Comparison of ENCODE assay signal across 22 cellular contexts in genomic region chr2:210190345-210190744, GRCh38. TPM values are rescaled to one million over a fixed set of nuclear protein-coding genes. Genes with fewer than 3 reads are reported as not detected.
DNase-seq lines count a peak whose midpoint lies in the region; ATAC-seq, FAIRE-seq and TF ChIP-seq lines count a peak whose summit lies in the region.
"Had no signal": no experiment of that assay in that cellular context is flagged by ENCODE, and none has a peak within 500 bp of the region (broad histone marks: within the 10 kb centered on the region; RNA-seq: fewer than 3 reads in every experiment).

No MANE protein-coding gene starts in this region.

- peak; percentile 69 for FAIRE-seq in GM18507 (lab: Jason Lieb, UNC)

- H3K36me3 Mint-ChIP-seq in activated T-cell treated with anti-CD3 and anti-CD28 coated beads, Interleukin-2, amount 50 U/mL, for 4 hours (ENCODE audit: insufficient read depth): peaks cover 3% of the 10 kb centered on the region
- H3K36me3 Mint-ChIP-seq: stimulated activated effector memory CD8-positive, alpha-beta T cell treated with anti-CD3 and anti-CD28 coated beads, Interleukin-12 subunit alpha, Interleukin-12 subunit beta, amount 100 ng/mL, for 72 hours had no signal

- TF ChIP-seq CTCF in GM10248 (IDR thresholded peaks at IDR 0.05; ENCODE audit: control extremely low read depth, extremely low read depth, low read depth, missing control alignments) (no peak), foreskin fibroblast (IDR thresholded peaks at IDR 0.05; ENCODE audit: low read depth, low read length) (no peak)

- DNase-seq in GM18507 (ENCODE audit: extremely low spot score, insufficient read length, low read depth) (no peak), kidney tubule cell (ENCODE audit: low spot score) (peak; percentile 81), GM10248 (ENCODE audit: extremely low spot score) (no peak), foreskin fibroblast (no peak)
- no peak for DNase-seq in activated CD4-positive, alpha-beta T cell treated with anti-CD3 and anti-CD28 coated beads, Interleukin-2, amount 50 U/mL, for 48 hours
- DNase-seq in activated T-cell treated with anti-CD3 and anti-CD28 coated beads, Interleukin-2, amount 50 U/mL, for 4 hours: no peak
- DNase-seq: activated T-cell treated with anti-CD3 and anti-CD28 coated beads, Interleukin-2, amount 50 U/mL, for 72 hours; CD8-positive, alpha-beta memory T cell; effector memory CD4-positive, alpha-beta T cell; esophagus squamous epithelium; GM23248; NCI-H2029; right cardiac atrium; stimulated activated CD4-positive, alpha-beta T cell treated with anti-CD3 and anti-CD28 coated beads, Interleukin-15, amount 100 ng/mL, for 24 hours had no signal

- H3K27me3 Mint-ChIP-seq in activated T-cell treated with anti-CD3 and anti-CD28 coated beads, Interleukin-2, amount 50 U/mL, for 4 hours (ENCODE audit: low read depth): peaks cover 12% of the 10 kb centered on the region
- H3K27me3 Mint-ChIP-seq: activated naive CD8-positive, alpha-beta T cell had no signal

- H3K4me3 Mint-ChIP-seq in activated T-cell treated with anti-CD3 and anti-CD28 coated beads, Interleukin-2, amount 50 U/mL, for 4 hours: no peak overlapping the region
- H3K4me3 Mint-ChIP-seq: activated naive CD8-positive, alpha-beta T cell; activated T-cell treated with anti-CD3 and anti-CD28 coated beads, Interleukin-2, amount 50 U/mL, for 72 hours; CD8-positive, alpha-beta memory T cell; stimulated activated effector memory CD8-positive, alpha-beta T cell treated with anti-CD3 and anti-CD28 coated beads, Interleukin-12 subunit alpha, Interleukin-12 subunit beta, amount 100 ng/mL, for 72 hours; T-helper 2 cell treated with Interferon-gamma antibody and Interleukin-4, amounts not matched to agents 5 μg/mL and 100 μg/mL, for 36 hours; WTC11 had no signal

- POLR2A ChIA-PET in GM10248 (lab: Yijun Ruan, JAX): no interaction called here

- ATAC-seq in GM19452 (IDR thresholded peaks at IDR 0.05; ENCODE audit: unreplicated experiment) (peak; percentile 49), HG03159 (IDR thresholded peaks at IDR 0.05; ENCODE audit: unreplicated experiment) (peak; percentile 52)
- no peak for ATAC-seq in activated T-cell treated with anti-CD3 and anti-CD28 coated beads, Interleukin-2, amount 50 U/mL, for 4 hours
- ATAC-seq: activated T-cell treated with anti-CD3 and anti-CD28 coated beads, Interleukin-2, amount 50 U/mL, for 72 hours; Panc1; right cardiac atrium; stimulated activated effector memory CD8-positive, alpha-beta T cell treated with anti-CD3 and anti-CD28 coated beads, Interleukin-12 subunit alpha, Interleukin-12 subunit beta, amount 100 ng/mL, for 72 hours; WTC11 had no signal

- H3K9me3 Mint-ChIP-seq in activated T-cell treated with anti-CD3 and anti-CD28 coated beads, Interleukin-2, amount 50 U/mL, for 4 hours: peaks cover 15% of the 10 kb centered on the region

- H3K4me1 Mint-ChIP-seq in activated T-cell treated with anti-CD3 and anti-CD28 coated beads, Interleukin-2, amount 50 U/mL, for 4 hours (ENCODE audit: low read depth): no peaks in the 10 kb centered on the region
- H3K4me1 Mint-ChIP-seq: CD8-positive, alpha-beta memory T cell; stimulated activated effector memory CD8-positive, alpha-beta T cell treated with anti-CD3 and anti-CD28 coated beads, Interleukin-12 subunit alpha, Interleukin-12 subunit beta, amount 100 ng/mL, for 72 hours; WTC11 had no signal

- H3K4me3 ChIP-seq in foreskin fibroblast (ENCODE audit: low read depth in 1 of 2, low read length in 2 of 2): no peak overlapping the region
- H3K4me3 ChIP-seq: esophagus squamous epithelium, GM23248, thoracic aorta had no signal

- CTCF ChIA-PET in GM10248 (lab: Yijun Ruan, JAX): interaction anchor here (1.3 kb wide), 1 partner anchor 9 kb away, joined by 3 read pairs; no protein-coding TSS in a partner anchor

RNA-seq across cellular contexts. Expression of gene KANSL1L, which starts 19.1 kb away (rescaled TPM):
- 1 to 10 TPM; 1.5 to 2.7 (median 2.3) TPM for total RNA-seq in activated T-cell treated with anti-CD3 and anti-CD28 coated beads, Interleukin-2, amount 50 U/mL, for 4 hours

RNA-seq across cellular contexts. Expression of gene ACADL, which starts 34.9 kb away (rescaled TPM):
- not detected for total RNA-seq in activated T-cell treated with anti-CD3 and anti-CD28 coated beads, Interleukin-2, amount 50 U/mL, for 4 hours
- total RNA-seq: activated T-cell treated with anti-CD3 and anti-CD28 coated beads, Interleukin-2, amount 50 U/mL, for 72 hours; CD8-positive, alpha-beta memory T cell; GM23248 had no signal

Comparison
In these comparisons a context has a peak if more than half of its experiments do, and no peak if none do; other contexts are left out.
1. ATAC-seq: peak in GM19452 (single experiment) and HG03159 (single experiment); none in activated T-cell treated with anti-CD3 and anti-CD28 coated beads, Interleukin-2, amount 50 U/mL, for 4 hours (0 of 2).